15 cellular contexts compared by ENCODE assay signal in genomic region chr1:231541842-231542241, GRCh38.
"Had no signal": no experiment of that assay in that cellular context is flagged by ENCODE, and none has a peak within 500 bp of the region (broad histone marks: within the 10 kb centered on the region; RNA-seq: fewer than 3 reads in every experiment).

No MANE protein-coding gene starts in this region.

- H3K4me3 Mint-ChIP-seq: activated T-helper 1 cell treated with anti-CD3 and anti-CD28 coated beads, Interleukin-12 subunit alpha, Interleukin-12 subunit beta, Interleukin-2, Interleukin-4 antibody, amounts not matched to agents 30 ng/mL and 10 ng/mL and 1 ng/mL, durations not matched to agents 14 hours and 24 hours and 36 hours; nephron had no signal

- ATAC-seq: activated CD4-positive, CD25-positive, alpha-beta regulatory T cell treated with anti-CD3 and anti-CD28 coated beads, Interleukin-2, amount 50 U/mL, for 24 hours had no signal

- H3K27ac Mint-ChIP-seq: activated T-helper 1 cell treated with anti-CD3 and anti-CD28 coated beads, Interleukin-12 subunit alpha, Interleukin-12 subunit beta, Interleukin-2, Interleukin-4 antibody, amounts not matched to agents 30 ng/mL and 10 ng/mL and 1 ng/mL, durations not matched to agents 14 hours and 24 hours and 36 hours had no signal

- DNase-seq: activated gamma-delta T cell treated with Interleukin-2 at 50 U/mL for 16 hours; aorta; brain microvascular endothelial cell; mammary epithelial cell; midbrain; nucleus accumbens; posterior cingulate gyrus; spleen; stimulated activated CD4-positive, alpha-beta T cell treated with anti-CD3 and anti-CD28 coated beads, Interleukin-4, amount 100 ng/mL, for 4 hours; stimulated activated naive CD4-positive, alpha-beta T cell; T-helper 1 cell; thyroid gland had no signal

- H3K4me1 Mint-ChIP-seq: nephron had no signal
